In genomic region chr19:58466760-58467589, GRCh38 we compare ENCODE assay signal across 8 cellular contexts. TPM values are rescaled to one million over a fixed set of nuclear protein-coding genes. Genes with fewer than 3 reads are reported as not detected.
A peak's percentile ranks its signal among the peaks of the same experiment; 100 is the strongest.
DNase-seq lines count a peak whose midpoint lies in the region; ATAC-seq lines count a peak whose summit lies in the region.

Gene ZNF324 (plus strand): TSS chr19:58467080. CDS start chr19:58469186, 2,106 bp downstream.

- H3K4me1 ChIP-seq in mucosa of rectum (ENCODE audit: control insufficient read depth in 2 of 2, insufficient read depth in 2 of 2, low read length in 2 of 2): peaks cover 8 to 11% of the 10 kb centered on the region in 2 donors

- H3K27me3 ChIP-seq in mucosa of rectum (ENCODE audit: control insufficient read depth in 2 of 2, insufficient read depth in 2 of 2, low read length in 2 of 2): no peaks in the 10 kb centered on the region

- peak within 1 kb of the TSS; percentile 54 for H3K27ac ChIP-seq in epithelial cell of prostate
- peak within 1 kb of the TSS; percentile 47 to 70 for H3K27ac ChIP-seq in mucosa of rectum (ENCODE audit: low read depth in 2 of 2, low read length in 2 of 2)

- peak; percentile 89 for ATAC-seq in GM21529 (IDR thresholded peaks at IDR 0.05; ENCODE audit: unreplicated experiment)

- H3K27me3 Mint-ChIP-seq in IgD-negative memory B cell: no peaks in the 10 kb centered on the region

- peak within 1 kb of the TSS; percentile 67 to 94 (median 89) for H3K27ac Mint-ChIP-seq in IgD-negative memory B cell

- peaks cover 0 to 2% (median 0%) of the 10 kb centered on the region in 3 donors for H3K9me3 Mint-ChIP-seq in IgD-negative memory B cell

- peak within 1 kb of the TSS; percentile 80 to 89 for H3K9ac ChIP-seq in mucosa of rectum (ENCODE audit: low read depth in 1 of 2, low read length in 2 of 2)

- no peaks in the 10 kb centered on the region for H3K9me3 ChIP-seq in mucosa of rectum (ENCODE audit: control insufficient read depth in 2 of 2, low read length in 2 of 2)

- H3K36me3 Mint-ChIP-seq in IgD-negative memory B cell: no peaks in the 10 kb centered on the region

- H3K36me3 ChIP-seq in mucosa of rectum (ENCODE audit: control insufficient read depth in 2 of 2, insufficient read depth in 2 of 2, low read length in 2 of 2): peaks cover 10 to 11% of the 10 kb centered on the region in 2 donors

- H3K4me1 Mint-ChIP-seq in IgD-negative memory B cell: peaks cover 7 to 17% (median 17%) of the 10 kb centered on the region in 3 donors

- DNase-seq in DMS114 treated with DMSO at 0.1 percent for 48 hours (lab: John Stamatoyannopoulos, UW; ENCODE audit: unreplicated experiment) (peak; percentile 92), OCI-M2 (lab: John Stamatoyannopoulos, UW; ENCODE audit: unreplicated experiment) (peak; percentile 86), activated T-cell treated with anti-CD3 and anti-CD28 coated beads for 4 hours (peak; percentile 97), epithelial cell of prostate (ENCODE audit: low read depth, low spot score) (peak; percentile 60)
- peak; percentile 99 for DNase-seq in stimulated activated CD8-positive, alpha-beta memory T cell treated with anti-CD3 and anti-CD28 coated beads, Interleukin-4, amount 100 ng/mL, for 48 hours

- H3K4me3 Mint-ChIP-seq in IgD-negative memory B cell: peak within 1 kb of the TSS; percentile 84 to 95 (median 94)

- peak within 1 kb of the TSS; percentile 66 to 84 for H3K4me3 ChIP-seq in mucosa of rectum (ENCODE audit: low read length in 2 of 2)

RNA-seq across cellular contexts. Expression of gene ZNF324, which starts in this region (rescaled TPM):
- polyA plus RNA-seq in IgD-negative memory B cell: 12.4 TPM

Comparison
In these comparisons a context has a peak if more than half of its experiments do, and no peak if none do; other contexts are left out.
1. Peak in every context shown above with its lines: DNase-seq, ATAC-seq, H3K4me3 ChIP-seq and H3K27ac ChIP-seq.